Comparison of ENCODE assay signal across 14 cellular contexts in genomic region chr14:68527329-68527851, GRCh38.
DNase-seq lines count a peak whose midpoint lies in the region; ATAC-seq and TF ChIP-seq lines count a peak whose summit lies in the region.
"Had no signal": no experiment of that assay in that cellular context is flagged by ENCODE, and none has a peak within 500 bp of the region (broad histone marks: within the 10 kb centered on the region; RNA-seq: fewer than 3 reads in every experiment).

No MANE protein-coding gene starts in this region.

- H3K27ac ChIP-seq in esophagus muscularis mucosa (replicated peaks in 1 of 4) = peak overlapping the region; percentile 2 to 79 (median 68)
- peak overlapping the region; percentile 56 to 91 for H3K27ac ChIP-seq in mucosa of rectum (ENCODE audit: low read depth in 2 of 2, low read length in 2 of 2)
- H3K27ac ChIP-seq in thyroid gland = peak overlapping the region; percentile 34 to 82 (median 79)
- H3K27ac ChIP-seq: ovary had no signal

- TF ChIP-seq POLR2A in esophagus muscularis mucosa (IDR thresholded peaks at IDR 0.05; ENCODE audit: low read depth) (no peak), thyroid gland (IDR thresholded peaks at IDR 0.05) (no peak)

- TF ChIP-seq EP300 in esophagus muscularis mucosa (IDR thresholded peaks at IDR 0.05) = no peak

- WGBS in esophagus muscularis mucosa = 71% methylated on average over 1 of the region's 1 CpG
- WGBS in thyroid gland, 2 donors = 84 to 86% methylated on average over 1 of the region's 1 CpG

- H3K9me3 ChIP-seq in esophagus muscularis mucosa = peaks cover 0 to 28% (median 12%) of the 10 kb centered on the region in 4 donors
- no peaks in the 10 kb centered on the region for H3K9me3 ChIP-seq in mucosa of rectum (ENCODE audit: control insufficient read depth in 2 of 2, low read length in 2 of 2)
- no peaks in the 10 kb centered on the region for H3K9me3 ChIP-seq in thyroid gland
- H3K9me3 ChIP-seq: ovary had no signal

- H3K9ac ChIP-seq in mucosa of rectum (ENCODE audit: low read depth in 1 of 2, low read length in 2 of 2) = peak overlapping the region in 1 of 2 donors; percentile 44

- H3K27me3 ChIP-seq in esophagus muscularis mucosa (no peaks in the 10 kb centered on the region), mucosa of rectum (ENCODE audit: control insufficient read depth in 2 of 2, insufficient read depth in 2 of 2, low read length in 2 of 2) (no peaks in the 10 kb centered on the region), thyroid gland (no peaks in the 10 kb centered on the region)
- H3K27me3 ChIP-seq: ovary had no signal

- peaks cover 23 to 50% (median 45%) of the 10 kb centered on the region in 4 donors for H3K4me1 ChIP-seq in esophagus muscularis mucosa
- H3K4me1 ChIP-seq in mucosa of rectum (ENCODE audit: control insufficient read depth in 2 of 2, insufficient read depth in 2 of 2, low read length in 2 of 2) = peaks cover 11 to 22% of the 10 kb centered on the region in 2 donors
- peaks cover 21 to 33% of the 10 kb centered on the region in 2 donors for H3K4me1 ChIP-seq in thyroid gland

- TF ChIP-seq CTCF in esophagus muscularis mucosa (IDR thresholded peaks at IDR 0.05) (no peak), thyroid gland (IDR thresholded peaks at IDR 0.05) (no peak)

- H3K36me3 ChIP-seq in esophagus muscularis mucosa = no peaks in the 10 kb centered on the region
- no peaks in the 10 kb centered on the region for H3K36me3 ChIP-seq in mucosa of rectum (ENCODE audit: control insufficient read depth in 2 of 2, insufficient read depth in 2 of 2, low read length in 2 of 2)
- H3K36me3 ChIP-seq in thyroid gland = no peaks in the 10 kb centered on the region
- H3K36me3 ChIP-seq: ovary had no signal

- intact Hi-C loops in esophagus muscularis mucosa (cut with DNase I) = loop anchor here (10.0 kb wide), 1 partner anchor 593 kb away; no protein-coding TSS in a partner anchor
- intact Hi-C loops in thyroid gland (cut with DNase I) = no loop called here

- DNase-seq in M059J (ENCODE audit: low read depth) (peak; percentile 75), esophagus muscularis mucosa (ENCODE audit: extremely low spot score) (peak; percentile 47), thyroid gland (no peak), NCI-H2171 treated with DMSO at 0.1 percent for 48 hours (lab: John Stamatoyannopoulos, UW) (no peak), NCI-H345 (lab: John Stamatoyannopoulos, UW) (no peak), CD1c-positive myeloid dendritic cell (ENCODE audit: extremely low spot score) (no peak)
- DNase-seq: caudate nucleus, head of caudate nucleus, NCI-H446, ovary had no signal

- H3K4me3 ChIP-seq in esophagus muscularis mucosa = no peak overlapping the region
- peak overlapping the region in 1 of 2 donors; percentile 44 for H3K4me3 ChIP-seq in mucosa of rectum (ENCODE audit: low read length in 2 of 2)
- no peak overlapping the region for H3K4me3 ChIP-seq in thyroid gland (replicated peaks in 1 of 3)
- H3K4me3 ChIP-seq: K562, ovary had no signal

- ATAC-seq in GM21515 (IDR thresholded peaks at IDR 0.05; ENCODE audit: unreplicated experiment) = no peak
- ATAC-seq: K562, SK-N-SH treated with all-trans-retinoic acid at 6 μM for 48 hours had no signal

Comparison
In these comparisons a context has a peak if more than half of its experiments do, and no peak if none do; other contexts are left out.
1. DNase-seq: peak in M059J (single experiment) and esophagus muscularis mucosa (single experiment); none in thyroid gland (0 of 2), NCI-H2171 treated with DMSO at 0.1 percent for 48 hours (single experiment), NCI-H345 (single experiment) and CD1c-positive myeloid dendritic cell (single experiment).
2. Peak in every context shown above with its lines, with median percentiles within 50 percentile points of each other: H3K27ac ChIP-seq.